ENCODE assay signal across 8 cellular contexts in the genomic region with DNA sequence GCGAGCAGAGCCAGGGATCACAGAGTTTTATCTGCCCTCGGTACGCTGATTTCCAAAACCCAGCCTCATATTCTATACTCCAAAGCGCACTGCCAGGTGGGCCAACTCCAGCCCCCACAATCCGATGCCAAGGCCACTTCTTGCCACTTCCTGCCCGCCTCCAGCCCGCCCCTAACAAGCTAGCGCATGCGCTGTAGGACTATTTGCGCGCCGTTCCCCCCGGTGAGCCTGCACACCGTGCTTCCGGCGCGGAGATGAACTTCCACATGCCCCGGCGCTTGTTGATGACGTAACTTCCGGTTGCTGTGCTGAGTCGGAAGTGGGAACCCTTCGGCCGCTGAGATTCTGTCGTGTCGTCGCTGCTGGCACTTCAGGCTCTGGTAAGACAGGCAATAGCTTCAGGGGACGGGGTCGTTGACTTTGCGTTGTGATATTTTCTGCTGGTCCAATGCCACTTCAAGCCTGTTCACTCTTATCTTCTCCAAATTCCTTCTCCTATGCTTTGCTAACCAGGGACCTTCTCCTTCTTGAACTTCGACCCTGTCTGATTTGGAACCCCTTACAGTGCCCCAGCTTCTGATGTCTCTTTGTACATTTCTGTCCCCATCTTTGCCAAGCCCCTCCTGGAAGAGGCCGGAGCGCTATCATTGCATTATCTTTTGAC. TPM values are rescaled to one million over a fixed set of nuclear protein-coding genes. Genes with fewer than 3 reads are reported as not detected.
DNase-seq lines count a peak whose midpoint lies in the region; ATAC-seq and TF ChIP-seq lines count a peak whose summit lies in the region.

A gene with protein sequence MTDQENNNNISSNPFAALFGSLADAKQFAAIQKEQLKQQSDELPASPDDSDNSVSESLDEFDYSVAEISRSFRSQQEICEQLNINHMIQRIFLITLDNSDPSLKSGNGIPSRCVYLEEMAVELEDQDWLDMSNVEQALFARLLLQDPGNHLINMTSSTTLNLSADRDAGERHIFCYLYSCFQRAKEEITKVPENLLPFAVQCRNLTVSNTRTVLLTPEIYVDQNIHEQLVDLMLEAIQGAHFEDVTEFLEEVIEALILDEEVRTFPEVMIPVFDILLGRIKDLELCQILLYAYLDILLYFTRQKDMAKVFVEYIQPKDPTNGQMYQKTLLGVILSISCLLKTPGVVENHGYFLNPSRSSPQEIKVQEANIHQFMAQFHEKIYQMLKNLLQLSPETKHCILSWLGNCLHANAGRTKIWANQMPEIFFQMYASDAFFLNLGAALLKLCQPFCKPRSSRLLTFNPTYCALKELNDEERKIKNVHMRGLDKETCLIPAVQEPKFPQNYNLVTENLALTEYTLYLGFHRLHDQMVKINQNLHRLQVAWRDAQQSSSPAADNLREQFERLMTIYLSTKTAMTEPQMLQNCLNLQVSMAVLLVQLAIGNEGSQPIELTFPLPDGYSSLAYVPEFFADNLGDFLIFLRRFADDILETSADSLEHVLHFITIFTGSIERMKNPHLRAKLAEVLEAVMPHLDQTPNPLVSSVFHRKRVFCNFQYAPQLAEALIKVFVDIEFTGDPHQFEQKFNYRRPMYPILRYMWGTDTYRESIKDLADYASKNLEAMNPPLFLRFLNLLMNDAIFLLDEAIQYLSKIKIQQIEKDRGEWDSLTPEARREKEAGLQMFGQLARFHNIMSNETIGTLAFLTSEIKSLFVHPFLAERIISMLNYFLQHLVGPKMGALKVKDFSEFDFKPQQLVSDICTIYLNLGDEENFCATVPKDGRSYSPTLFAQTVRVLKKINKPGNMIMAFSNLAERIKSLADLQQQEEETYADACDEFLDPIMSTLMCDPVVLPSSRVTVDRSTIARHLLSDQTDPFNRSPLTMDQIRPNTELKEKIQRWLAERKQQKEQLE (plus strand): TSS at position 306 of the 664 bp plus-strand sequence. CDS start 5,481 bp downstream, outside the sequence.

- H3K27ac Mint-ChIP-seq in GM23338 (peak within 1 kb of the TSS; percentile 93), nephron (peak within 1 kb of the TSS; percentile 80 to 93 (median 85))
- peak within 1 kb of the TSS; percentile 94 for H3K27ac Mint-ChIP-seq in stimulated activated naive CD8-positive, alpha-beta T cell treated with anti-CD3 and anti-CD28 coated beads, Interleukin-15, Interleukin-2, amounts not matched to agents 100 ng/mL and 50 ng/mL, for 24 hours

- H3K4me3 ChIP-seq in DND-41 (ENCODE audit: low read depth in 1 of 2, low read length in 2 of 2) (peak within 1 kb of the TSS; percentile 71 to 85), GM23338 (peak within 1 kb of the TSS; percentile 94), fibroblast of the aortic adventitia (ENCODE audit: low read depth, low read length) (peak within 1 kb of the TSS; percentile 98)

- H3K27me3 ChIP-seq in DND-41 (ENCODE audit: insufficient read depth, low read length, poor library complexity) (no peaks in the 10 kb centered on the region), GM23338 (ENCODE audit: insufficient read depth) (no peaks in the 10 kb centered on the region)

- peaks cover 50% of the 10 kb centered on the region for H3K79me2 ChIP-seq in DND-41 (ENCODE audit: insufficient read depth, low read length)
- H3K79me2 ChIP-seq in GM23338 (replicated peaks; ENCODE audit: insufficient read depth): peaks cover 44% of the 10 kb centered on the region

- peak within 1 kb of the TSS; percentile 95 for H3K4me2 ChIP-seq in DND-41 (ENCODE audit: insufficient read depth, low read length)
- H3K4me2 ChIP-seq in GM23338: peak within 1 kb of the TSS; percentile 98

- H3K4me1 Mint-ChIP-seq in GM23338 (no peaks in the 10 kb centered on the region; the same call in 2 of the 3 replicates), nephron (peaks cover 10% of the 10 kb centered on the region)
- peaks cover 51% of the 10 kb centered on the region for H3K4me1 Mint-ChIP-seq in stimulated activated naive CD8-positive, alpha-beta T cell treated with anti-CD3 and anti-CD28 coated beads, Interleukin-15, Interleukin-2, amounts not matched to agents 100 ng/mL and 50 ng/mL, for 24 hours (ENCODE audit: low read depth)

- TF ChIP-seq CTCF in DND-41 (IDR thresholded peaks at IDR 0.05; ENCODE audit: borderline replicate concordance, extremely low read depth, low read length, poor library complexity, severe bottlenecking) (no peak), GM23338 (conservative IDR thresholded peaks at IDR 0.05; ENCODE audit: low read depth in 2 of 2) (no peak), fibroblast of the aortic adventitia (IDR thresholded peaks at IDR 0.05; ENCODE audit: insufficient read depth, low read length) (no peak), nephron (IDR thresholded peaks at IDR 0.05; ENCODE audit: unreplicated experiment in 3 of 3) (no peak)

- H4K20me1 ChIP-seq in DND-41 (ENCODE audit: insufficient read depth, low read length) (0 out of 2 replicates have a peak, but pooled peaks cover 2% of the 10 kb centered on the region), GM23338 (replicated peaks; ENCODE audit: insufficient read depth) (peaks cover 6% of the 10 kb centered on the region)

- H3K27me3 Mint-ChIP-seq in GM23338 (ENCODE audit: insufficient read depth, low read depth, poor library complexity) (peaks cover 10% of the 10 kb centered on the region), nephron (ENCODE audit: low read depth) (peaks cover 7% of the 10 kb centered on the region)
- H3K27me3 Mint-ChIP-seq in stimulated activated naive CD8-positive, alpha-beta T cell treated with anti-CD3 and anti-CD28 coated beads, Interleukin-15, Interleukin-2, amounts not matched to agents 100 ng/mL and 50 ng/mL, for 24 hours: no peaks in the 10 kb centered on the region

- H3K9me3 Mint-ChIP-seq in GM23338 (no peaks in the 10 kb centered on the region; the same call in 2 of the 3 replicates), nephron (no peaks in the 10 kb centered on the region)
- no peaks in the 10 kb centered on the region for H3K9me3 Mint-ChIP-seq in stimulated activated naive CD8-positive, alpha-beta T cell treated with anti-CD3 and anti-CD28 coated beads, Interleukin-15, Interleukin-2, amounts not matched to agents 100 ng/mL and 50 ng/mL, for 24 hours

- peak within 1 kb of the TSS; percentile 70 for H3K9ac ChIP-seq in DND-41 (ENCODE audit: low read depth, low read length)

- H2AFZ ChIP-seq in DND-41 (ENCODE audit: low read depth, low read length) (peak within 1 kb of the TSS; percentile 75), GM23338 (peak within 1 kb of the TSS; percentile 94)

- H3K36me3 ChIP-seq in DND-41 (ENCODE audit: insufficient read depth, low read length) (peaks cover 19% of the 10 kb centered on the region), GM23338 (ENCODE audit: insufficient read depth) (no peaks in the 10 kb centered on the region)

- ATAC-seq in DND-41 (ENCODE audit: insufficient read depth, low read depth): peak; percentile 89
- peak; percentile 96 for ATAC-seq in GM23338

- H3K36me3 Mint-ChIP-seq in GM23338 (ENCODE audit: low read depth): no peaks in the 10 kb centered on the region
- peaks cover 3% of the 10 kb centered on the region for H3K36me3 Mint-ChIP-seq in nephron (ENCODE audit: low read depth)
- peaks cover 31% of the 10 kb centered on the region for H3K36me3 Mint-ChIP-seq in stimulated activated naive CD8-positive, alpha-beta T cell treated with anti-CD3 and anti-CD28 coated beads, Interleukin-15, Interleukin-2, amounts not matched to agents 100 ng/mL and 50 ng/mL, for 24 hours (ENCODE audit: low read depth)

- peaks cover 39% of the 10 kb centered on the region for H3K4me1 ChIP-seq in DND-41 (ENCODE audit: insufficient read depth, low read length)
- H3K4me1 ChIP-seq in GM23338 (ENCODE audit: insufficient read depth): peaks cover 4% of the 10 kb centered on the region; the same call in 1 of the 2 replicates

- H3K9me2 ChIP-seq in GM23338 (ENCODE audit: insufficient read depth): no peaks in the 10 kb centered on the region

- H3F3A ChIP-seq in GM23338 (replicated peaks; ENCODE audit: low read depth): 0 out of 2 replicates have a peak, but pooled peaks cover 3% of the 10 kb centered on the region

- H3K27ac ChIP-seq in DND-41 (ENCODE audit: low read length) (peak within 1 kb of the TSS; percentile 82), GM23338 (ENCODE audit: low read depth) (peak within 1 kb of the TSS; percentile 57; the same call in 1 of the 2 replicates)

- H3K9me3 ChIP-seq in DND-41 (ENCODE audit: insufficient read depth, low read length, severe bottlenecking): no peaks in the 10 kb centered on the region

- DNase-seq in DND-41 (peak; percentile 98), GM23338 (ENCODE audit: low spot score) (peak; percentile 98), M059J (ENCODE audit: low read depth) (peak; percentile 91), SHP77 (lab: John Stamatoyannopoulos, UW) (peak; percentile 87 to 92), fibroblast of the aortic adventitia (ENCODE audit: low read depth) (peak; percentile 95)
- DNase-seq in activated effector memory CD4-positive, alpha-beta T cell treated with Interleukin-2 at 50 U/mL for 16 hours: peak; percentile 93

- H3K4me3 Mint-ChIP-seq in GM23338: peak within 1 kb of the TSS; percentile 96
- peak within 1 kb of the TSS; percentile 98 to 99 (median 98) for H3K4me3 Mint-ChIP-seq in nephron
- H3K4me3 Mint-ChIP-seq in stimulated activated naive CD8-positive, alpha-beta T cell treated with anti-CD3 and anti-CD28 coated beads, Interleukin-15, Interleukin-2, amounts not matched to agents 100 ng/mL and 50 ng/mL, for 24 hours: peak within 1 kb of the TSS; percentile 95

RNA-seq across cellular contexts. Expression of the gene that starts here (rescaled TPM):
- 42.2 and 42.8 TPM in 2 replicates for total RNA-seq in GM23338 (2014; rRNA removed; shearing (Covaris generic))
- polyA plus RNA-seq in GM23338 (2016; fragmentation: Nextera tagmentation; extraction: Ambion mirVana): 9.9 and 11.8 TPM in 2 replicates
- total RNA-seq in M059J (2014; rRNA removed; shearing (Covaris generic)): 39.5 and 56.5 TPM in 2 replicates
- total RNA-seq in fibroblast of the aortic adventitia (ENCODE audit: low replicate concordance): 25.7 and 74.8 TPM in 2 replicates

Comparison
In these comparisons a context has a peak if more than half of its experiments do, and no peak if none do; other contexts are left out.
1. Peak in every context shown above with its lines: DNase-seq, ATAC-seq, H3K4me3 ChIP-seq and H3K27ac ChIP-seq.